8 cellular contexts compared by ENCODE assay signal in the genomic region with DNA sequence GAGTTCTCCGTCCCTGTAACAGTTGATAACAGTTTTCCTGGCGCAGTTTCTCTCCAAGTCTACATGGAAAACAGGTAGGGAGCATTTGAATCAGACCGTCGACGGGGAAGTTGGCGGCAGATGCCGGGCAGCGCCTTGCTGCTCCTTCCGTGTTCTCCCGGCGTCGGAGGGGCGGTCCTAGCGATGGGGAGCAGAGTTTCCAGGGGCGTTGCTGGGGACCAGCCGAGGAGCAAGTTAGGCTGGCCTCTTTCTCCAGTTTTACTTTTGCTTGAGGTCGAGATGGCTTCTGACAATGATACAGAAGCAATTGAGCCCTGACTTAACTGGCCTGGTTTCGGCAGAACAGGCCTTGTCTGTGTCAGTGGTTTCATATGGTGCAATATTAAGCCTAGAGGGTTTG. TPM values are rescaled to one million over a fixed set of nuclear protein-coding genes. Genes with fewer than 3 reads are reported as not detected.
DNase-seq lines count a peak whose midpoint lies in the region; ATAC-seq, FAIRE-seq and TF ChIP-seq lines count a peak whose summit lies in the region.
"Not testable (repeated sequence)": the region's sequence is repeated elsewhere in the genome, so short reads cannot be mapped to it uniquely, and the experiment has no call there.

No MANE protein-coding gene starts in this region.

- H3K4me3 ChIP-seq in BE2C (ENCODE audit: low read depth, low read length) (peak overlapping the region; percentile 60), dorsolateral prefrontal cortex (peak overlapping the region in 57 of 59 donors; percentile 15 to 76 (median 59)), kidney (ENCODE audit: low read length in 2 of 2) (peak overlapping the region; percentile 55 to 59), skeletal muscle cell (ENCODE audit: low read depth, low read length) (peak overlapping the region; percentile 48)

- H3K27ac ChIP-seq in dorsolateral prefrontal cortex, result peak overlapping the region in 1 of 59 donors; percentile 73
- not testable (repeated sequence) for H3K27ac ChIP-seq in kidney (ENCODE audit: low read depth in 2 of 2, low read length in 2 of 2)

- not testable (repeated sequence) for TF ChIP-seq CTCF in BE2C (IDR thresholded peaks at IDR 0.05; ENCODE audit: low read depth, low read length); dorsolateral prefrontal cortex (IDR thresholded peaks at IDR 0.05 in 54 of 56, conservative IDR thresholded peaks at IDR 0.05 in 2 of 56; ENCODE audit: low read depth in 1 of 56, partially characterized antibody in 56 of 56); kidney (IDR thresholded peaks at IDR 0.05; ENCODE audit: borderline replicate concordance, extremely low read depth, insufficient read depth)

- not testable (repeated sequence) for H3K4me1 ChIP-seq in BE2C; kidney (ENCODE audit: control insufficient read depth in 1 of 2, insufficient read depth in 1 of 2, low read depth in 1 of 2, low read length in 2 of 2)

- intact Hi-C loops in dorsolateral prefrontal cortex (cut with DNase I); kidney (cut with DNase I): not testable (repeated sequence)

- H3K9ac ChIP-seq in kidney (ENCODE audit: low read length in 2 of 2), result not testable (repeated sequence)

- not testable (repeated sequence) for FAIRE-seq in kidney (lab: Jason Lieb, UNC)

- not testable (repeated sequence) for H3K9me3 ChIP-seq in BE2C; kidney (ENCODE audit: control insufficient read depth in 1 of 2, low read length in 2 of 2)

- H3K27me3 ChIP-seq in BE2C, dorsolateral prefrontal cortex: not testable (repeated sequence)

- DNase-seq in BE2C; dorsolateral prefrontal cortex; kidney; skeletal muscle cell (ENCODE audit: low read depth): not testable (repeated sequence)
- peak; percentile 23 for DNase-seq in M059J (ENCODE audit: low read depth)
- DNase-seq in activated CD4-positive, alpha-beta T cell treated with anti-CD3 and anti-CD28 coated beads for 48 hours, result peak; percentile 13

- ATAC-seq in GM19025 (IDR thresholded peaks at IDR 0.05; ENCODE audit: low read depth, unreplicated experiment) (peak; percentile 47), HG02798 (IDR thresholded peaks at IDR 0.05; ENCODE audit: poor library complexity, unreplicated experiment) (peak; percentile 61)

- H3K36me3 ChIP-seq in BE2C; kidney (ENCODE audit: control insufficient read depth in 1 of 2, insufficient read depth in 2 of 2, low read length in 2 of 2): not testable (repeated sequence)

RNA-seq across cellular contexts. Expression of a gene that starts 46.7 kb away (rescaled TPM):
- polyA plus RNA-seq in BE2C (2012; ENCODE audit: insufficient read depth, insufficient read length, low read depth), result 1.3 TPM
- total RNA-seq in M059J (2014; rRNA removed; shearing (Covaris generic)), result not detected in 2 replicates
- under 1 TPM in 1 of 120 experiments, not detected in 119; 0.18 TPM for total RNA-seq in dorsolateral prefrontal cortex
- total RNA-seq in kidney, result not detected
- polyA plus RNA-seq in kidney (ENCODE audit: insufficient read depth, low read depth, low replicate concordance), result not detected
